In genomic region chrX:119482041-119482440, GRCh38 we compare ENCODE assay signal across 8 cellular contexts. TPM values are rescaled to one million over a fixed set of nuclear protein-coding genes. Genes with fewer than 3 reads are reported as not detected.
A peak's percentile ranks its signal among the peaks of the same experiment; 100 is the strongest.
DNase-seq lines count a peak whose midpoint lies in the region; ATAC-seq and TF ChIP-seq lines count a peak whose summit lies in the region.

No MANE protein-coding gene starts in this region.

- peaks cover 0 to 17% (median 2%) of the 10 kb centered on the region in 3 donors for H3K27me3 Mint-ChIP-seq in CD14-positive monocyte (ENCODE audit: low read depth in 3 of 3)
- peaks cover 2% of the 10 kb centered on the region for H3K27me3 Mint-ChIP-seq in dendritic cell treated with granulocyte-macrophage colony-stimulating factor and Interleukin-4, amounts not matched to agents 40 ng/mL and 50 ng/mL, for 4 days
- H3K27me3 Mint-ChIP-seq in neural progenitor cell (ENCODE audit: insufficient read depth, low read depth), result peaks cover 5% of the 10 kb centered on the region

- H4K20me1 ChIP-seq in neural progenitor cell (ENCODE audit: low read depth), result no peaks in the 10 kb centered on the region

- H3K4me3 Mint-ChIP-seq in CD14-positive monocyte (peak overlapping the region; percentile 79 to 93), neural progenitor cell (no peak overlapping the region)
- peak overlapping the region; percentile 73 for H3K4me3 Mint-ChIP-seq in dendritic cell treated with granulocyte-macrophage colony-stimulating factor and Interleukin-4, amounts not matched to agents 40 ng/mL and 50 ng/mL, for 4 days

- H3K27me3 ChIP-seq in neural progenitor cell, result peaks cover 16% of the 10 kb centered on the region

- H3K9me3 ChIP-seq in neural progenitor cell (ENCODE audit: low read depth), result no peaks in the 10 kb centered on the region

- DNase-seq in CD14-positive monocyte (ENCODE audit: low spot score), result no peak
- DNase-seq in neural progenitor cell (ENCODE audit: low spot score), result no peak
- DNase-seq in NCI-H526 treated with DMSO at 0.1 percent for 48 hours (lab: John Stamatoyannopoulos, UW), result no peak
- DNase-seq in cerebellar nuclear complex (lab: John Stamatoyannopoulos, UW), result no peak
- DNase-seq in stimulated activated CD4-positive, alpha-beta T cell treated with anti-CD3 and anti-CD28 coated beads, Interleukin-4, amount 100 ng/mL, for 4 hours, result no peak

- no peak overlapping the region for H3K27ac ChIP-seq in neural progenitor cell

- peak; percentile 14 for ATAC-seq in HG03025 (IDR thresholded peaks at IDR 0.05; ENCODE audit: low FRiP score, unreplicated experiment)
- no peak for ATAC-seq in GM19467 (IDR thresholded peaks at IDR 0.05; ENCODE audit: unreplicated experiment)

- peak overlapping the region in 3 of 7 donors; percentile 18 to 73 (median 28) for H3K27ac Mint-ChIP-seq in CD14-positive monocyte
- H3K27ac Mint-ChIP-seq in dendritic cell treated with granulocyte-macrophage colony-stimulating factor and Interleukin-4, amounts not matched to agents 40 ng/mL and 50 ng/mL, for 4 days, result peak overlapping the region; percentile 89
- H3K27ac Mint-ChIP-seq in neural progenitor cell, result no peak overlapping the region

- TF ChIP-seq CTCF in CD14-positive monocyte (IDR thresholded peaks at IDR 0.05) (no peak), neural progenitor cell (IDR thresholded peaks at IDR 0.05) (no peak)

- H3K4me1 ChIP-seq in neural progenitor cell, result no peaks in the 10 kb centered on the region

- peak overlapping the region; percentile 96 for H2AFZ ChIP-seq in neural progenitor cell (replicated peaks)

- peaks cover 11% of the 10 kb centered on the region for H3K4me1 Mint-ChIP-seq in CD14-positive monocyte
- peaks cover 9% of the 10 kb centered on the region for H3K4me1 Mint-ChIP-seq in dendritic cell treated with granulocyte-macrophage colony-stimulating factor and Interleukin-4, amounts not matched to agents 40 ng/mL and 50 ng/mL, for 4 days (ENCODE audit: low read depth)
- peaks cover 9% of the 10 kb centered on the region for H3K4me1 Mint-ChIP-seq in neural progenitor cell

- intact Hi-C loops in CD14-positive monocyte (cut with micrococcal nuclease), result no loop called here
- intact Hi-C loops in dendritic cell treated with granulocyte-macrophage colony-stimulating factor and Interleukin-4, amounts not matched to agents 40 ng/mL and 50 ng/mL, for 4 days (cut with micrococcal nuclease), result no loop called here

- H3K9ac ChIP-seq in neural progenitor cell, result no peak overlapping the region

- peak overlapping the region; percentile 66 for H3K4me2 ChIP-seq in neural progenitor cell

- H3K4me3 ChIP-seq in neural progenitor cell, result peak overlapping the region; percentile 34

- no peaks in the 10 kb centered on the region for H3F3A ChIP-seq in neural progenitor cell (ENCODE audit: low read depth)

- no peaks in the 10 kb centered on the region for H3K36me3 ChIP-seq in neural progenitor cell

- peaks cover 0 to 3% (median 0%) of the 10 kb centered on the region in 7 donors for H3K9me3 Mint-ChIP-seq in CD14-positive monocyte
- H3K9me3 Mint-ChIP-seq in dendritic cell treated with granulocyte-macrophage colony-stimulating factor and Interleukin-4, amounts not matched to agents 40 ng/mL and 50 ng/mL, for 4 days, result no peaks in the 10 kb centered on the region
- peaks cover 14% of the 10 kb centered on the region for H3K9me3 Mint-ChIP-seq in neural progenitor cell

- H3K79me2 ChIP-seq in neural progenitor cell (ENCODE audit: low read depth), result no peaks in the 10 kb centered on the region

- H3K36me3 Mint-ChIP-seq in CD14-positive monocyte (no peaks in the 10 kb centered on the region), neural progenitor cell (no peaks in the 10 kb centered on the region)
- no peaks in the 10 kb centered on the region for H3K36me3 Mint-ChIP-seq in dendritic cell treated with granulocyte-macrophage colony-stimulating factor and Interleukin-4, amounts not matched to agents 40 ng/mL and 50 ng/mL, for 4 days (ENCODE audit: low read depth)

RNA-seq across cellular contexts. Expression of gene SLC25A5, which starts 13.8 kb away (rescaled TPM):
- polyA plus RNA-seq in CD14-positive monocyte, result 100 to 1,000 TPM; 436 to 491 TPM
- total RNA-seq in neural progenitor cell (ENCODE audit: low replicate concordance), result 205 and 289 TPM in 2 replicates
